In genomic region chr1:145662502-145662901, GRCh38 we compare ENCODE assay signal across 12 cellular contexts. TPM values are rescaled to one million over a fixed set of nuclear protein-coding genes. Genes with fewer than 3 reads are reported as not detected.
DNase-seq lines count a peak whose midpoint lies in the region; ATAC-seq and TF ChIP-seq lines count a peak whose summit lies in the region.
"Not testable (repeated sequence)": the region's sequence is repeated elsewhere in the genome, so short reads cannot be mapped to it uniquely, and the experiment has no call there.
"Had no signal": no experiment of that assay in that cellular context is flagged by ENCODE, and none has a peak within 500 bp of the region (broad histone marks: within the 10 kb centered on the region; RNA-seq: fewer than 3 reads in every experiment).

No MANE protein-coding gene starts in this region.

- H3K27me3 Mint-ChIP-seq in activated naive CD4-positive, alpha-beta T cell treated with anti-CD3 and anti-CD28 coated beads for 36 hours (ENCODE audit: low read depth), result not testable (repeated sequence)

- intact Hi-C loops in activated naive CD4-positive, alpha-beta T cell treated with anti-CD3 and anti-CD28 coated beads for 36 hours (cut with micrococcal nuclease), result not testable (repeated sequence)

- not testable (repeated sequence) for H3K4me3 Mint-ChIP-seq in activated naive CD4-positive, alpha-beta T cell treated with anti-CD3 and anti-CD28 coated beads for 36 hours

- not testable (repeated sequence) for H3K9me3 Mint-ChIP-seq in activated naive CD4-positive, alpha-beta T cell treated with anti-CD3 and anti-CD28 coated beads for 36 hours

- CTCF ChIA-PET in activated naive CD4-positive, alpha-beta T cell treated with anti-CD3 and anti-CD28 coated beads for 36 hours (lab: Charles Lee), result not testable (repeated sequence)

- ATAC-seq in HG03469 (IDR thresholded peaks at IDR 0.05; ENCODE audit: unreplicated experiment), result peak; percentile 52
- peak; percentile 78 for ATAC-seq in stimulated activated naive CD8-positive, alpha-beta T cell treated with anti-CD3 and anti-CD28 coated beads, Interleukin-15, Interleukin-2, amounts not matched to agents 100 U/mL and 50 U/mL, for 24 hours

- H3K4me1 Mint-ChIP-seq in activated naive CD4-positive, alpha-beta T cell treated with anti-CD3 and anti-CD28 coated beads for 36 hours (ENCODE audit: low read depth), result not testable (repeated sequence)

- peaks cover 12% of the 10 kb centered on the region for H3K36me3 Mint-ChIP-seq in activated naive CD4-positive, alpha-beta T cell treated with anti-CD3 and anti-CD28 coated beads for 36 hours (ENCODE audit: low read depth)

- H3K27ac Mint-ChIP-seq in activated naive CD4-positive, alpha-beta T cell treated with anti-CD3 and anti-CD28 coated beads for 36 hours, result not testable (repeated sequence)

- not testable (repeated sequence) for TF ChIP-seq POLR2A in erythroblast (IDR thresholded peaks at IDR 0.05; ENCODE audit: low read length)

- peak; percentile 61 for DNase-seq in DMS79 treated with DMSO at 0.1 percent for 48 hours (lab: John Stamatoyannopoulos, UW)
- peak; percentile 29 for DNase-seq in NCI-H146 treated with DMSO at 0.1 percent for 48 hours (lab: John Stamatoyannopoulos, UW; ENCODE audit: unreplicated experiment)
- peak; percentile 35 for DNase-seq in NCI-H510A treated with DMSO at 0.1 percent for 48 hours (lab: John Stamatoyannopoulos, UW)
- peak; percentile 24 to 41 for DNase-seq in SHP77 (lab: John Stamatoyannopoulos, UW)
- DNase-seq in activated naive CD4-positive, alpha-beta T cell treated with anti-CD3 and anti-CD28 coated beads for 36 hours, result peak; percentile 5
- peak; percentile 25 to 65 for DNase-seq in erythroblast (lab: John Stamatoyannopoulos, UW)
- peak; percentile 5 for DNase-seq in stimulated activated naive CD8-positive, alpha-beta T cell treated with anti-CD3 and anti-CD28 coated beads, Interleukin-15, Interleukin-2, amounts not matched to agents 100 U/mL and 50 U/mL, for 24 hours

RNA-seq across cellular contexts. Expression of gene PDZK1, which starts 44.7 kb away (rescaled TPM):
- total RNA-seq in activated naive CD4-positive, alpha-beta T cell treated with anti-CD3 and anti-CD28 coated beads for 36 hours, result not detected
- total RNA-seq: CD8-positive, alpha-beta memory T cell; glomerular endothelial cell had no signal

RNA-seq across cellular contexts. Expression of gene GPR89A, which starts 54.7 kb away (rescaled TPM):
- 10 to 100 TPM; 18.0 to 19.4 TPM for total RNA-seq in activated naive CD4-positive, alpha-beta T cell treated with anti-CD3 and anti-CD28 coated beads for 36 hours

RNA-seq across cellular contexts. Expression of gene CD160, which starts 56.8 kb away (rescaled TPM):
- total RNA-seq in activated naive CD4-positive, alpha-beta T cell treated with anti-CD3 and anti-CD28 coated beads for 36 hours, result not detected
- total RNA-seq: glomerular endothelial cell, left ventricle myocardium inferior, right atrium auricular region had no signal

Comparison
In these comparisons a context has a peak if more than half of its experiments do, and no peak if none do; other contexts are left out.
1. Peak in every context shown above with its lines: DNase-seq and ATAC-seq.
2. DNase-seq: peak in every context shown above with its lines; median percentile 61 in DMS79 treated with DMSO at 0.1 percent for 48 hours; 45 in erythroblast; 35 in NCI-H510A treated with DMSO at 0.1 percent for 48 hours; 32 in SHP77; 29 in NCI-H146 treated with DMSO at 0.1 percent for 48 hours; 5 in activated naive CD4-positive, alpha-beta T cell treated with anti-CD3 and anti-CD28 coated beads for 36 hours; 5 in stimulated activated naive CD8-positive, alpha-beta T cell treated with anti-CD3 and anti-CD28 coated beads, Interleukin-15, Interleukin-2, amounts not matched to agents 100 U/mL and 50 U/mL, for 24 hours.